Comparison of ENCODE assay signal across 13 cellular contexts in the genomic region with DNA sequence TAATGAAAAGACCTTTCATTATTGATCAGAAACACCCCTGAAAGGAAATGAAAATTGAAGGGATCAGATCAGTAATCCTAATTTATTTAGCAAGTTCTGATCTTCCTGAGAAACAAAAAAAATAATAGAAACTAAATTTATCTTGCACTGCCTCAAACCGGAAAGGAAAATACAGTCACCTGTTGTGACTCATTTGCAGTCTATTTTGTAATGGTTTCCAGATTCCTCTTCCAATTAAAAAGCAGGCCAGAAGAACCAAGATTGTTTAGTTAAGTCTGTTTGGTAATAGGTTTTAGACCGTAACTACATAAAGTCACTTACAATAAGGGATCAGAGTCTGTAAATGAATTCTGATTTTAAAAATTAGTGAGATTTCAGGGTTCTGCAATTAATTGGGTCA. TPM values are rescaled to one million over a fixed set of nuclear protein-coding genes. Genes with fewer than 3 reads are reported as not detected.
DNase-seq lines count a peak whose midpoint lies in the region; ATAC-seq and TF ChIP-seq lines count a peak whose summit lies in the region.
"Had no signal": no experiment of that assay in that cellular context is flagged by ENCODE, and none has a peak within 500 bp of the region (broad histone marks: within the 10 kb centered on the region; RNA-seq: fewer than 3 reads in every experiment).

No MANE protein-coding gene starts in this region.

- H4K20me1 ChIP-seq in DOHH2 (ENCODE audit: control insufficient read depth, insufficient read depth, low read depth, low read length), result no peaks in the 10 kb centered on the region

- H3K9me3 ChIP-seq in DOHH2 (ENCODE audit: control insufficient read depth, insufficient read depth, low read length) (no peaks in the 10 kb centered on the region), testis (no peaks in the 10 kb centered on the region)
- H3K9me3 ChIP-seq: thoracic aorta had no signal

- TF ChIP-seq CTCF in DOHH2 (IDR thresholded peaks at IDR 0.05; ENCODE audit: low read depth, low read length, poor library complexity, severe bottlenecking) (no peak), astrocyte of the cerebellum (IDR thresholded peaks at IDR 0.05; ENCODE audit: low read depth, low read length, missing control alignments) (no peak), testis (IDR thresholded peaks at IDR 0.05) (no peak)

- no peaks in the 10 kb centered on the region for H3K79me2 ChIP-seq in DOHH2 (ENCODE audit: control insufficient read depth, low read length)

- H3K4me1 Mint-ChIP-seq in activated CD4-positive, alpha-beta T cell treated with anti-CD3 and anti-CD28 coated beads for 36 hours, result peaks cover 27% of the 10 kb centered on the region
- H3K4me1 Mint-ChIP-seq: neural crest cell had no signal

- H3K4me2 ChIP-seq in DOHH2 (ENCODE audit: low read length), result peak overlapping the region; percentile 54

- H3K36me3 ChIP-seq in DOHH2 (ENCODE audit: control insufficient read depth, low read length), result no peaks in the 10 kb centered on the region
- H3K36me3 ChIP-seq in testis (ENCODE audit: low read depth, missing control alignments), result no peaks in the 10 kb centered on the region
- H3K36me3 ChIP-seq: thoracic aorta had no signal

- intact Hi-C loops in activated CD4-positive, alpha-beta T cell treated with anti-CD3 and anti-CD28 coated beads for 36 hours (cut with DNase I, micrococcal nuclease), result no loop called here
- intact Hi-C loops in testis (cut with DNase I; ENCODE audit: low total_unique reads), result no loop called here

- POLR2A ChIA-PET in activated CD4-positive, alpha-beta T cell treated with anti-CD3 and anti-CD28 coated beads for 36 hours (lab: Charles Lee), result no interaction called here

- H3K27ac ChIP-seq in DOHH2 (ENCODE audit: low read depth, low read length) (peak overlapping the region; percentile 55), testis (no peak overlapping the region)
- H3K27ac ChIP-seq: thoracic aorta had no signal

- peaks cover 19% of the 10 kb centered on the region; the same call in 1 of the 2 replicates for H3F3A ChIP-seq in DOHH2 (ENCODE audit: control insufficient read depth, insufficient read depth)

- H3K27me3 Mint-ChIP-seq in activated CD4-positive, alpha-beta T cell treated with anti-CD3 and anti-CD28 coated beads for 36 hours, result no peaks in the 10 kb centered on the region

- no peaks in the 10 kb centered on the region for H3K9me2 ChIP-seq in DOHH2 (replicated peaks; ENCODE audit: control insufficient read depth, low read length)

- no peak for ATAC-seq in activated CD4-positive, alpha-beta T cell treated with anti-CD3 and anti-CD28 coated beads for 36 hours

- no peaks in the 10 kb centered on the region for H3K36me3 Mint-ChIP-seq in activated CD4-positive, alpha-beta T cell treated with anti-CD3 and anti-CD28 coated beads for 36 hours (ENCODE audit: low read depth)
- H3K36me3 Mint-ChIP-seq: activated naive CD4-positive, alpha-beta T cell treated with anti-CD3 and anti-CD28 coated beads, Interleukin-2, amount 10 ng/mL, durations not matched to agents 7 days and 5 days had no signal

- TF ChIP-seq POLR2A in testis (IDR thresholded peaks at IDR 0.05), result no peak

- H3K4me3 ChIP-seq in DOHH2 (ENCODE audit: low read length) (peak overlapping the region; percentile 16), astrocyte of the cerebellum (ENCODE audit: low read depth, low read length) (no peak overlapping the region), testis (no peak overlapping the region)
- H3K4me3 ChIP-seq: thoracic aorta had no signal

- H3K27me3 ChIP-seq in DOHH2 (ENCODE audit: control insufficient read depth, low read length) (no peaks in the 10 kb centered on the region), testis (no peaks in the 10 kb centered on the region)

- no peak overlapping the region for H3K4me3 Mint-ChIP-seq in activated CD4-positive, alpha-beta T cell treated with anti-CD3 and anti-CD28 coated beads for 36 hours
- H3K4me3 Mint-ChIP-seq: activated naive CD4-positive, alpha-beta T cell treated with anti-CD3 and anti-CD28 coated beads, Interleukin-2, amount 10 ng/mL, durations not matched to agents 7 days and 5 days; neural crest cell had no signal

- 66 to 83% methylated on average over 2 of the region's 2 CpGs for WGBS in testis, 2 donors

- in situ Hi-C loops in astrocyte of the cerebellum (cut with HindIII; ENCODE audit: low sequenced_read_pairs), result no loop called here

- DNase-seq in LHCN-M2 (ENCODE audit: low read depth), result peak; percentile 59
- DNase-seq in astrocyte of the cerebellum (ENCODE audit: low read depth), result peak; percentile 12
- DNase-seq in kidney glomerular epithelial cell (lab: John Stamatoyannopoulos, UW), result peak; percentile 31
- DNase-seq in ecto neural progenitor cell (ENCODE audit: low spot score), result no peak
- DNase-seq in NCI-H510A treated with DMSO at 0.1 percent for 48 hours (lab: John Stamatoyannopoulos, UW), result no peak
- DNase-seq in activated CD4-positive, alpha-beta T cell treated with anti-CD3 and anti-CD28 coated beads for 36 hours, result no peak
- DNase-seq in testis, result no peak
- DNase-seq: activated naive CD4-positive, alpha-beta T cell treated with anti-CD3 and anti-CD28 coated beads, Interleukin-2, amount 10 ng/mL, durations not matched to agents 7 days and 5 days; COR-L47; cortex of kidney had no signal

- H3K4me1 ChIP-seq in DOHH2 (ENCODE audit: control insufficient read depth, low read length) (peaks cover 66% of the 10 kb centered on the region), testis (peaks cover 7% of the 10 kb centered on the region)

- CTCF ChIA-PET in activated CD4-positive, alpha-beta T cell treated with anti-CD3 and anti-CD28 coated beads for 36 hours (lab: Charles Lee), result interaction anchor here (0.8 kb wide), 1 partner anchor 398 kb away, joined by 3 read pairs; no protein-coding TSS in a partner anchor

- no peak overlapping the region for H3K27ac Mint-ChIP-seq in activated CD4-positive, alpha-beta T cell treated with anti-CD3 and anti-CD28 coated beads for 36 hours
- H3K27ac Mint-ChIP-seq: activated naive CD4-positive, alpha-beta T cell treated with anti-CD3 and anti-CD28 coated beads, Interleukin-2, amount 10 ng/mL, durations not matched to agents 7 days and 5 days had no signal

- no peaks in the 10 kb centered on the region for H3K9me3 Mint-ChIP-seq in activated CD4-positive, alpha-beta T cell treated with anti-CD3 and anti-CD28 coated beads for 36 hours (ENCODE audit: low read depth)
- H3K9me3 Mint-ChIP-seq: activated naive CD4-positive, alpha-beta T cell treated with anti-CD3 and anti-CD28 coated beads, Interleukin-2, amount 10 ng/mL, durations not matched to agents 7 days and 5 days; neural crest cell had no signal

RNA-seq across cellular contexts. Expression of gene ATOSA, which starts 49.7 kb away (rescaled TPM):
- total RNA-seq in LHCN-M2 (2014; rRNA removed), result 8.7 and 11.1 TPM in 2 replicates
- polyA plus RNA-seq in LHCN-M2 (2012), result 6.0 TPM
- total RNA-seq in activated CD4-positive, alpha-beta T cell treated with anti-CD3 and anti-CD28 coated beads for 36 hours, result 10 to 100 TPM; 13.4 to 13.5 TPM
- total RNA-seq in testis, result 100 to 1,000 TPM; 128 to 129 TPM
- 37.9 TPM for polyA plus RNA-seq in testis (ENCODE audit: insufficient read depth, low read depth, low replicate concordance)

Comparison
In these comparisons a context has a peak if more than half of its experiments do, and no peak if none do; other contexts are left out.
1. DNase-seq: peak in LHCN-M2 (single experiment), astrocyte of the cerebellum (single experiment) and kidney glomerular epithelial cell (single experiment); none in ecto neural progenitor cell (single experiment), NCI-H510A treated with DMSO at 0.1 percent for 48 hours (single experiment), activated CD4-positive, alpha-beta T cell treated with anti-CD3 and anti-CD28 coated beads for 36 hours (single experiment) and testis (single experiment).
2. RNA of gene ATOSA, which starts 49.7 kb away (total RNA-seq): 128 to 129 TPM in testis; 13.4 to 13.5 TPM in activated CD4-positive, alpha-beta T cell treated with anti-CD3 and anti-CD28 coated beads for 36 hours and 8.7 to 11.1 TPM in LHCN-M2; every median in the first group is over 4 times any median in the second.